In the genomic region with DNA sequence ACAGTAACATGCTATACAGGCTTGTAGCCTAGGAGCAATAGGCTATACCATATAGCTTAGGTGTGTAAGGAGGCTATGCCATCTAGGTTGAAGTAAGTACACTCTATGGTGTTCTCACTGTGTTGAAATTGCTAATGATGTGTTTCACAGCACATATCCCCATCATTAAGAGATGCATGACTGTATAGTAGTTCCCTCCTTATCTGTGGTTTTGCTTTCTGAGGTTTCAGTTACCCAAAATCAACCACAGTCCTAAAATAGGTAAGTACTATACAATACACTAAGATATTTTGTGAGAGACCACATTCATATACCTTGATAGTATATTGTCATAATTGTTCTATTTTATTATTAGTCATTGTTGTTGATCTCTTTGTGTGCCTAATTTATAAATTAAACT, we compare ENCODE assay signal across 15 cellular contexts. TPM values are rescaled to one million over a fixed set of nuclear protein-coding genes. Genes with fewer than 3 reads are reported as not detected.
DNase-seq lines count a peak whose midpoint lies in the region; ATAC-seq and TF ChIP-seq lines count a peak whose summit lies in the region.
"Had no signal": no experiment of that assay in that cellular context is flagged by ENCODE, and none has a peak within 500 bp of the region (broad histone marks: within the 10 kb centered on the region; RNA-seq: fewer than 3 reads in every experiment).

No MANE protein-coding gene starts in this region.

- H3K9me3 Mint-ChIP-seq in activated naive CD4-positive, alpha-beta T cell treated with anti-CD3 and anti-CD28 coated beads for 36 hours = no peaks in the 10 kb centered on the region
- no peaks in the 10 kb centered on the region for H3K9me3 Mint-ChIP-seq in activated T-helper 2 cell treated with anti-CD3 and anti-CD28 coated beads, Interferon-gamma antibody, Interleukin-2, Interleukin-4, amounts not matched to agents 10 μg/mL and 5 μg/mL and 100 μg/mL, durations not matched to agents 14 hours and 24 hours and 36 hours
- H3K9me3 Mint-ChIP-seq: IgD-negative memory B cell, type B pancreatic cell had no signal

- CTCF ChIA-PET in activated naive CD4-positive, alpha-beta T cell treated with anti-CD3 and anti-CD28 coated beads for 36 hours (lab: Charles Lee) = no interaction called here

- H3K4me3 Mint-ChIP-seq in activated naive CD4-positive, alpha-beta T cell treated with anti-CD3 and anti-CD28 coated beads for 36 hours = no peak overlapping the region
- no peak overlapping the region for H3K4me3 Mint-ChIP-seq in activated T-helper 2 cell treated with anti-CD3 and anti-CD28 coated beads, Interferon-gamma antibody, Interleukin-2, Interleukin-4, amounts not matched to agents 10 μg/mL and 5 μg/mL and 100 μg/mL, durations not matched to agents 14 hours and 24 hours and 36 hours (ENCODE audit: low read depth)
- H3K4me3 Mint-ChIP-seq: IgD-negative memory B cell, type B pancreatic cell had no signal

- TF ChIP-seq CTCF in GM06990 (IDR thresholded peaks at IDR 0.05; ENCODE audit: insufficient read depth, low read length, poor library complexity, severe bottlenecking) = no peak

- no peaks in the 10 kb centered on the region for H3K36me3 Mint-ChIP-seq in activated naive CD4-positive, alpha-beta T cell treated with anti-CD3 and anti-CD28 coated beads for 36 hours (ENCODE audit: low read depth)
- H3K36me3 Mint-ChIP-seq in activated T-helper 2 cell treated with anti-CD3 and anti-CD28 coated beads, Interferon-gamma antibody, Interleukin-2, Interleukin-4, amounts not matched to agents 10 μg/mL and 5 μg/mL and 100 μg/mL, durations not matched to agents 14 hours and 24 hours and 36 hours (ENCODE audit: low read depth) = no peaks in the 10 kb centered on the region
- H3K36me3 Mint-ChIP-seq: IgD-negative memory B cell, type B pancreatic cell had no signal

- no peak overlapping the region for H3K27ac Mint-ChIP-seq in activated naive CD4-positive, alpha-beta T cell treated with anti-CD3 and anti-CD28 coated beads for 36 hours
- no peak overlapping the region for H3K27ac Mint-ChIP-seq in activated T-helper 2 cell treated with anti-CD3 and anti-CD28 coated beads, Interferon-gamma antibody, Interleukin-2, Interleukin-4, amounts not matched to agents 10 μg/mL and 5 μg/mL and 100 μg/mL, durations not matched to agents 14 hours and 24 hours and 36 hours
- H3K27ac Mint-ChIP-seq: IgD-negative memory B cell, type B pancreatic cell had no signal

- ATAC-seq in GM19438 (IDR thresholded peaks at IDR 0.05; ENCODE audit: low read depth, unreplicated experiment) (peak; percentile 63), HG02852 (IDR thresholded peaks at IDR 0.05; ENCODE audit: unreplicated experiment) (peak; percentile 92), HG03520 (IDR thresholded peaks at IDR 0.05; ENCODE audit: unreplicated experiment) (peak; percentile 93)
- ATAC-seq: A549, esophagus mucosa, mucosa of descending colon had no signal

- no peaks in the 10 kb centered on the region for H3K36me3 ChIP-seq in GM06990 (ENCODE audit: control insufficient read depth, insufficient read depth, low read length)

- no peaks in the 10 kb centered on the region for H3K4me1 Mint-ChIP-seq in activated naive CD4-positive, alpha-beta T cell treated with anti-CD3 and anti-CD28 coated beads for 36 hours (ENCODE audit: low read depth)
- no peaks in the 10 kb centered on the region for H3K4me1 Mint-ChIP-seq in activated T-helper 2 cell treated with anti-CD3 and anti-CD28 coated beads, Interferon-gamma antibody, Interleukin-2, Interleukin-4, amounts not matched to agents 10 μg/mL and 5 μg/mL and 100 μg/mL, durations not matched to agents 14 hours and 24 hours and 36 hours (ENCODE audit: low read depth)

- H3K27me3 Mint-ChIP-seq in activated naive CD4-positive, alpha-beta T cell treated with anti-CD3 and anti-CD28 coated beads for 36 hours (ENCODE audit: low read depth) = peaks cover 5% of the 10 kb centered on the region
- peaks cover 21% of the 10 kb centered on the region for H3K27me3 Mint-ChIP-seq in activated T-helper 2 cell treated with anti-CD3 and anti-CD28 coated beads, Interferon-gamma antibody, Interleukin-2, Interleukin-4, amounts not matched to agents 10 μg/mL and 5 μg/mL and 100 μg/mL, durations not matched to agents 14 hours and 24 hours and 36 hours (ENCODE audit: low read depth)

- H3K4me3 ChIP-seq in GM06990 (replicated peaks; ENCODE audit: low read depth, low read length) = no peak overlapping the region
- H3K4me3 ChIP-seq: A549, mucosa of descending colon had no signal

- intact Hi-C loops in activated naive CD4-positive, alpha-beta T cell treated with anti-CD3 and anti-CD28 coated beads for 36 hours (cut with micrococcal nuclease) = no loop called here
- intact Hi-C loops in activated T-helper 2 cell treated with anti-CD3 and anti-CD28 coated beads, Interferon-gamma antibody, Interleukin-2, Interleukin-4, amounts not matched to agents 10 μg/mL and 5 μg/mL and 100 μg/mL, durations not matched to agents 14 hours and 24 hours and 36 hours (cut with micrococcal nuclease) = no loop called here

- no peaks in the 10 kb centered on the region for H3K27me3 ChIP-seq in GM06990 (replicated peaks; ENCODE audit: control insufficient read depth, insufficient read depth, low read length)

- peak; percentile 54 for DNase-seq in GM06990 (ENCODE audit: extremely low read depth, insufficient read length)
- DNase-seq in anterior cingulate cortex (lab: John Stamatoyannopoulos, UW) = no peak
- no peak for DNase-seq in NK-92 (lab: John Stamatoyannopoulos, UW; ENCODE audit: unreplicated experiment)
- no peak for DNase-seq in activated naive CD4-positive, alpha-beta T cell treated with anti-CD3 and anti-CD28 coated beads for 36 hours
- DNase-seq in activated T-helper 2 cell treated with anti-CD3 and anti-CD28 coated beads, Interferon-gamma antibody, Interleukin-2, Interleukin-4, amounts not matched to agents 10 μg/mL and 5 μg/mL and 100 μg/mL, durations not matched to agents 14 hours and 24 hours and 36 hours (ENCODE audit: low spot score) = no peak
- DNase-seq: central memory CD4-positive, alpha-beta T cell; mucosa of descending colon; SHP77 had no signal

RNA-seq across cellular contexts. Expression of gene FZD1, which starts 12.7 kb away (rescaled TPM):
- total RNA-seq in activated naive CD4-positive, alpha-beta T cell treated with anti-CD3 and anti-CD28 coated beads for 36 hours = under 1 TPM; 0.29 to 0.30 TPM
- total RNA-seq in activated T-helper 2 cell treated with anti-CD3 and anti-CD28 coated beads, Interferon-gamma antibody, Interleukin-2, Interleukin-4, amounts not matched to agents 10 μg/mL and 5 μg/mL and 100 μg/mL, durations not matched to agents 14 hours and 24 hours and 36 hours = 0.80 and 0.84 TPM in 2 replicates
